Comparison of ENCODE assay signal across 1 cellular context in genomic region chr1:1121611-1122077, GRCh38.
TF ChIP-seq lines count a peak whose summit lies in the region.

No MANE protein-coding gene starts in this region.

TF ChIP-seq in K562, 482 proteins besides CTCF, POLR2A, EP300 and RAD21 (continued from another document):
- TF ChIP-seq, protein P1, sequence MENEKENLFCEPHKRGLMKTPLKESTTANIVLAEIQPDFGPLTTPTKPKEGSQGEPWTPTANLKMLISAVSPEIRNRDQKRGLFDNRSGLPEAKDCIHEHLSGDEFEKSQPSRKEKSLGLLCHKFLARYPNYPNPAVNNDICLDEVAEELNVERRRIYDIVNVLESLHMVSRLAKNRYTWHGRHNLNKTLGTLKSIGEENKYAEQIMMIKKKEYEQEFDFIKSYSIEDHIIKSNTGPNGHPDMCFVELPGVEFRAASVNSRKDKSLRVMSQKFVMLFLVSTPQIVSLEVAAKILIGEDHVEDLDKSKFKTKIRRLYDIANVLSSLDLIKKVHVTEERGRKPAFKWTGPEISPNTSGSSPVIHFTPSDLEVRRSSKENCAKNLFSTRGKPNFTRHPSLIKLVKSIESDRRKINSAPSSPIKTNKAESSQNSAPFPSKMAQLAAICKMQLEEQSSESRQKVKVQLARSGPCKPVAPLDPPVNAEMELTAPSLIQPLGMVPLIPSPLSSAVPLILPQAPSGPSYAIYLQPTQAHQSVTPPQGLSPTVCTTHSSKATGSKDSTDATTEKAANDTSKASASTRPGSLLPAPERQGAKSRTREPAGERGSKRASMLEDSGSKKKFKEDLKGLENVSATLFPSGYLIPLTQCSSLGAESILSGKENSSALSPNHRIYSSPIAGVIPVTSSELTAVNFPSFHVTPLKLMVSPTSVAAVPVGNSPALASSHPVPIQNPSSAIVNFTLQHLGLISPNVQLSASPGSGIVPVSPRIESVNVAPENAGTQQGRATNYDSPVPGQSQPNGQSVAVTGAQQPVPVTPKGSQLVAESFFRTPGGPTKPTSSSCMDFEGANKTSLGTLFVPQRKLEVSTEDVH (IDR thresholded peaks at IDR 0.05; ENCODE audit: low read depth, partially characterized antibody), result no peak
